Comparison of ENCODE assay signal across 31 cellular contexts in the genomic region with DNA sequence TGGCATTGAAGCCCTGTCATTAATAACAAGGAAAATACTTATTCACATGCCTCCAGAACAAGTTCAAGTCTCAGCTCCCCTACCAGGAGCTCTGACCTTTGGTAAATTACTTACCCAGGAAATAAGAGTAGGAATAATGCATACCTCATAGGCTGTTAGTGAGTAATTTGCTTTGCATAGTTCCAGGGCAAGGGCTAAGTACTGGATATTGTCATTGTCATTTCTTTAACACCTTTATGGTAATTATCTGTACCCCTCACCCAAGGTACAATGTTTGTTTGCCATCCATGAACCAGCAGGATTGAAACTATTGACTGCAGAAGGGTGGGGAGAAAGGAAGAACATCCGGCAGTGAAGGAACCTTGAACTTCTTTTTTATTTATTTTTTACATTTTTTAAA.
DNase-seq lines count a peak whose midpoint lies in the region; ATAC-seq, FAIRE-seq and TF ChIP-seq lines count a peak whose summit lies in the region.
"Had no signal": no experiment of that assay in that cellular context is flagged by ENCODE, and none has a peak within 500 bp of the region (broad histone marks: within the 10 kb centered on the region; RNA-seq: fewer than 3 reads in every experiment).

No MANE protein-coding gene starts in this region.

- DNase-seq in Calu3 = no peak
- no peak for DNase-seq in PC-3
- DNase-seq in iPS DF 6.9 (ENCODE audit: low read depth, low spot score) = no peak
- DNase-seq in activated CD4-positive, alpha-beta memory T cell treated with anti-CD3 and anti-CD28 coated beads, Interleukin-2, amount 10 ng/mL, durations not matched to agents 7 days and 5 days = no peak
- DNase-seq in small intestine = no peak
- DNase-seq: 8988T; ACHN; BE2C; CD8-positive, alpha-beta memory T cell; DMS79 treated with DMSO at 0.1 percent for 48 hours; GF-D8; MM.1S; NCI-H187; NCI-H2081 treated with DMSO at 0.1 percent for 48 hours; NCI-H2171; NCI-H345; NCI-H510A treated with DMSO at 0.1 percent for 48 hours; NCI-H82; NK-92 treated with Interleukin-12 subunit alpha and Interleukin-12 subunit beta, amount 100 ng/mL, for 24 hours; Peyer's patch; SHP77 treated with DMSO at 0.1 percent for 48 hours had no signal

- H3K4me1 Mint-ChIP-seq in Calu3 (ENCODE audit: low read depth, unreplicated experiment) = peaks cover 14% of the 10 kb centered on the region
- H3K4me1 Mint-ChIP-seq in activated CD4-positive, alpha-beta memory T cell treated with anti-CD3 and anti-CD28 coated beads, Interleukin-2, amount 10 ng/mL, durations not matched to agents 7 days and 5 days = no peaks in the 10 kb centered on the region
- H3K4me1 Mint-ChIP-seq: CD14-positive monocyte; CD8-positive, alpha-beta memory T cell; IgD-negative memory B cell had no signal

- no peaks in the 10 kb centered on the region for H3K36me3 Mint-ChIP-seq in Calu3 (ENCODE audit: insufficient read depth, unreplicated experiment)
- no peaks in the 10 kb centered on the region for H3K36me3 Mint-ChIP-seq in activated CD4-positive, alpha-beta memory T cell treated with anti-CD3 and anti-CD28 coated beads, Interleukin-2, amount 10 ng/mL, durations not matched to agents 7 days and 5 days (ENCODE audit: low read depth)
- H3K36me3 Mint-ChIP-seq: CD14-positive monocyte; CD8-positive, alpha-beta memory T cell; IgD-negative memory B cell had no signal

- 0 out of 2 replicates have a peak overlapping the region, but pooled peaks have one; percentile 28 for H2AFZ ChIP-seq in PC-3 (ENCODE audit: low read length)

- H3K9me2 ChIP-seq in PC-3 (replicated peaks; ENCODE audit: low read length) = no peaks in the 10 kb centered on the region

- H3K27ac ChIP-seq in HUES64 (ENCODE audit: low read depth, low read length) = peak overlapping the region; percentile 89; the same call in 1 of the 2 replicates
- no peak overlapping the region for H3K27ac ChIP-seq in PC-3 (ENCODE audit: low read length)
- peak overlapping the region; percentile 88 for H3K27ac ChIP-seq in iPS DF 6.9 (ENCODE audit: low read length)
- H3K27ac ChIP-seq in small intestine (ENCODE audit: low read depth in 1 of 2, low read length in 1 of 2) = no peak overlapping the region
- H3K27ac ChIP-seq: KMS-11, Peyer's patch, SK-N-MC had no signal

- H3K79me2 ChIP-seq in PC-3 (ENCODE audit: low read length) = no peaks in the 10 kb centered on the region

- CTCF ChIA-PET in Calu3 (lab: Charles Lee) = interaction anchor here (0.6 to 0.8 kb wide), 2 partner anchors 13 to 303 kb away, joined by 3 to 4 read pairs; no protein-coding TSS in a partner anchor
- CTCF ChIA-PET in PC-3 (lab: Charles Lee) = interaction anchor here (0.6 kb wide), 1 partner anchor 21 kb away, joined by 3 read pairs; no protein-coding TSS in a partner anchor
- CTCF ChIA-PET in activated CD4-positive, alpha-beta memory T cell treated with anti-CD3 and anti-CD28 coated beads, Interleukin-2, amount 10 ng/mL, durations not matched to agents 7 days and 5 days (lab: Charles Lee) = no interaction called here

- H3K9me3 Mint-ChIP-seq in Calu3 (ENCODE audit: low read depth, unreplicated experiment) = no peaks in the 10 kb centered on the region
- no peaks in the 10 kb centered on the region for H3K9me3 Mint-ChIP-seq in activated CD4-positive, alpha-beta memory T cell treated with anti-CD3 and anti-CD28 coated beads, Interleukin-2, amount 10 ng/mL, durations not matched to agents 7 days and 5 days

- H3K9me3 ChIP-seq in HUES64 (ENCODE audit: insufficient read depth, low read depth, low read length) = no peaks in the 10 kb centered on the region
- no peaks in the 10 kb centered on the region for H3K9me3 ChIP-seq in PC-3 (ENCODE audit: low read length)
- no peaks in the 10 kb centered on the region for H3K9me3 ChIP-seq in iPS DF 6.9 (ENCODE audit: control insufficient read depth, insufficient read depth, low read length)
- H3K9me3 ChIP-seq in small intestine (ENCODE audit: control insufficient read depth, low read depth) = no peaks in the 10 kb centered on the region
- H3K9me3 ChIP-seq: BE2C, HAP-1, Peyer's patch had no signal

- no peaks in the 10 kb centered on the region for H4K20me1 ChIP-seq in PC-3 (ENCODE audit: low read length)

- ATAC-seq in PC-3 (no peak), GM19452 (IDR thresholded peaks at IDR 0.05; ENCODE audit: unreplicated experiment) (no peak), GM21360 (IDR thresholded peaks at IDR 0.05; ENCODE audit: unreplicated experiment) (no peak)

- FAIRE-seq in small intestine (lab: Jason Lieb, UNC) = no peak
- FAIRE-seq: GM12891, HTR-8/SVneo had no signal

- H3K27me3 Mint-ChIP-seq in Calu3 (ENCODE audit: unreplicated experiment) = no peaks in the 10 kb centered on the region
- no peaks in the 10 kb centered on the region for H3K27me3 Mint-ChIP-seq in activated CD4-positive, alpha-beta memory T cell treated with anti-CD3 and anti-CD28 coated beads, Interleukin-2, amount 10 ng/mL, durations not matched to agents 7 days and 5 days
- H3K27me3 Mint-ChIP-seq: CD8-positive, alpha-beta memory T cell; IgD-negative memory B cell had no signal

- intact Hi-C loops in Calu3 (cut with micrococcal nuclease; ENCODE audit: unreplicated experiment) = no loop called here
- intact Hi-C loops in PC-3 (cut with micrococcal nuclease) = no loop called here

- H3K4me3 Mint-ChIP-seq in Calu3 (ENCODE audit: low read depth, unreplicated experiment) = no peak overlapping the region
- H3K4me3 Mint-ChIP-seq in activated CD4-positive, alpha-beta memory T cell treated with anti-CD3 and anti-CD28 coated beads, Interleukin-2, amount 10 ng/mL, durations not matched to agents 7 days and 5 days = no peak overlapping the region
- H3K4me3 Mint-ChIP-seq: CD14-positive monocyte; CD8-positive, alpha-beta memory T cell; IgD-negative memory B cell had no signal

- no CpG with 5 or more reads among the region's 1 CpG for WGBS in HUES64
- WGBS in iPS DF 6.9 (ENCODE audit: insufficient coverage, insufficient read length) = no CpG with 5 or more reads among the region's 1 CpG
- 30 to 65% (median 63%) methylated on average over 1 of the region's 1 CpG for WGBS in small intestine, 3 donors

- H3F3A ChIP-seq in PC-3 (ENCODE audit: low read length, unreplicated experiment) = no peaks in the 10 kb centered on the region

- H3K36me3 ChIP-seq in HUES64 (ENCODE audit: insufficient read depth, low read length) = no peaks in the 10 kb centered on the region
- no peaks in the 10 kb centered on the region for H3K36me3 ChIP-seq in PC-3 (ENCODE audit: low read depth, low read length)
- H3K36me3 ChIP-seq in iPS DF 6.9 (ENCODE audit: control insufficient read depth, insufficient read depth, low read length) = no peaks in the 10 kb centered on the region
- no peaks in the 10 kb centered on the region for H3K36me3 ChIP-seq in small intestine (ENCODE audit: control insufficient read depth in 2 of 2, insufficient read depth in 2 of 2, low read length in 2 of 2)
- H3K36me3 ChIP-seq: BE2C, HAP-1, Peyer's patch had no signal

- H3K27me3 ChIP-seq in HUES64 (ENCODE audit: insufficient read depth, low read length) = no peaks in the 10 kb centered on the region
- no peaks in the 10 kb centered on the region for H3K27me3 ChIP-seq in PC-3 (ENCODE audit: low read length)
- no peaks in the 10 kb centered on the region for H3K27me3 ChIP-seq in iPS DF 6.9 (ENCODE audit: control insufficient read depth, insufficient read depth, low read length)
- no peaks in the 10 kb centered on the region for H3K27me3 ChIP-seq in small intestine (ENCODE audit: control insufficient read depth in 2 of 2, insufficient read depth in 2 of 2, low read length in 2 of 2)
- H3K27me3 ChIP-seq: BE2C, Peyer's patch had no signal

- POLR2A ChIA-PET in PC-3 (lab: Charles Lee; ENCODE audit: unreplicated experiment) = no interaction called here
- POLR2A ChIA-PET in activated CD4-positive, alpha-beta memory T cell treated with anti-CD3 and anti-CD28 coated beads, Interleukin-2, amount 10 ng/mL, durations not matched to agents 7 days and 5 days (lab: Charles Lee) = no interaction called here

- H3K4me3 ChIP-seq in HUES64 (ENCODE audit: low read length) (no peak overlapping the region), PC-3 (ENCODE audit: low read length) (no peak overlapping the region), iPS DF 6.9 (ENCODE audit: low read length) (no peak overlapping the region), small intestine (ENCODE audit: low read depth in 1 of 2, low read length in 2 of 2) (no peak overlapping the region)
- H3K4me3 ChIP-seq: HAP-1, Peyer's patch, SK-N-MC had no signal

- peaks cover 36% of the 10 kb centered on the region for H3K4me1 ChIP-seq in HUES64 (ENCODE audit: insufficient read depth, low read length)
- peaks cover 11% of the 10 kb centered on the region for H3K4me1 ChIP-seq in PC-3 (ENCODE audit: insufficient read depth, low read length)
- no peaks in the 10 kb centered on the region; the same call in 1 of the 2 replicates for H3K4me1 ChIP-seq in iPS DF 6.9 (ENCODE audit: control insufficient read depth, insufficient read depth, low read length)
- no peaks in the 10 kb centered on the region for H3K4me1 ChIP-seq in small intestine (ENCODE audit: control insufficient read depth in 2 of 2, insufficient read depth in 1 of 2, low read depth in 1 of 2, low read length in 1 of 2)
- H3K4me1 ChIP-seq: Peyer's patch had no signal

- H3K27ac Mint-ChIP-seq in Calu3 (ENCODE audit: unreplicated experiment) = peak overlapping the region; percentile 14
- H3K27ac Mint-ChIP-seq in activated CD4-positive, alpha-beta memory T cell treated with anti-CD3 and anti-CD28 coated beads, Interleukin-2, amount 10 ng/mL, durations not matched to agents 7 days and 5 days = no peak overlapping the region
- H3K27ac Mint-ChIP-seq: CD14-positive monocyte; CD8-positive, alpha-beta memory T cell; IgD-negative memory B cell had no signal

- TF ChIP-seq CTCF in Calu3 (IDR thresholded peaks at IDR 0.05; ENCODE audit: unreplicated experiment) (no peak), PC-3 (conservative IDR thresholded peaks at IDR 0.05; ENCODE audit: low read depth, low read length) (no peak)

- BruUV-seq in Calu3 (replicated peaks; lab: Mats Ljungman, UMichigan) (no TSS peak), PC-3 (replicated peaks; lab: Mats Ljungman, UMichigan) (no TSS peak)

- H3K9ac ChIP-seq in HUES64 (ENCODE audit: low read depth, low read length) (no peak overlapping the region; the same call in 1 of the 2 replicates), PC-3 (ENCODE audit: low read length) (no peak overlapping the region)
- H3K9ac ChIP-seq: KMS-11 had no signal

- no peak overlapping the region for H3K4me2 ChIP-seq in PC-3 (ENCODE audit: low read length)
- H3K4me2 ChIP-seq: KMS-11 had no signal

Comparison
In these comparisons a context has a peak if more than half of its experiments do, and no peak if none do; other contexts are left out.
1. H3K27ac ChIP-seq: peak in HUES64 (single experiment) and iPS DF 6.9 (single experiment); none in PC-3 (single experiment) and small intestine (0 of 2).